Comparison of ENCODE assay signal across 21 cellular contexts in the genomic region with DNA sequence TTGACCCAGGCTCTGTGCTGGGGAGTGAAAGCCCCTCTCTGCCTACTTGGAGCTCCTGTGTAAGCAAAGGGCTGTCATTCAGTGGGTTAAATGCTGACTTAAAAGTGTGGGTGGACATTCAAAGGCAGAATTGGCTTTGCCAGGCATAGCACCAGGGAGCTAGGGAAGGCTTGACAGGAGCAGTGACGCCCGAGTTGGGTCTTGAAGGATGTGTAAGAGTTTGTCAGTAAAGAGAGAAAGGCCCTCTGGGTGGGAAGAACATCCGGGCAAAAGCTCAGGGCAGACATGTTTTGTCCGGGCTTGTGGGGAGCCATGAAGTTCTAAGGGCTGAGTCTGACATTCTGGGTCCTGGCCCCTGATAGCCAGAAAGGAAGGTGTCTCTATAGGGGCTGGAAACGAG.
"Had no signal": no experiment of that assay in that cellular context is flagged by ENCODE, and none has a peak within 500 bp of the region (broad histone marks: within the 10 kb centered on the region; RNA-seq: fewer than 3 reads in every experiment).

No MANE protein-coding gene starts in this region.

- H3K4me3 Mint-ChIP-seq: activated CD4-positive, alpha-beta T cell treated with anti-CD3 and anti-CD28 coated beads, Interleukin-2, amount 10 ng/mL, durations not matched to agents 24 days and 14 days; activated naive CD4-positive, alpha-beta T cell treated with anti-CD3 and anti-CD28 coated beads, Interleukin-2, amount 10 ng/mL, durations not matched to agents 7 days and 5 days; activated naive CD8-positive, alpha-beta T cell treated with anti-CD3 and anti-CD28 coated beads, Interleukin-2, amount 50 U/mL, for 24 hours; activated T-cell treated with anti-CD3 and anti-CD28 coated beads, Interleukin-2, amount 50 U/mL, for 4 hours; natural killer cell treated with Interleukin-12 subunit alpha and Interleukin-12 subunit beta and Interleukin-15 and Interleukin-18, amount 100 ng/mL, for 72 hours had no signal

- H3K27ac ChIP-seq: breast epithelium, coronary artery, gastrocnemius medialis, lower lobe of right lung, prostate gland, right atrium auricular region, tibial nerve, vagina had no signal

- H3K4me1 ChIP-seq: breast epithelium, gastrocnemius medialis, prostate gland, right atrium auricular region, tibial nerve, vagina had no signal

- H3K27me3 ChIP-seq: breast epithelium, gastrocnemius medialis, right atrium auricular region, tibial nerve, vagina had no signal

- H3K36me3 ChIP-seq: breast epithelium, prostate gland, right atrium auricular region had no signal

- H3K27ac Mint-ChIP-seq: activated CD4-positive, alpha-beta T cell treated with anti-CD3 and anti-CD28 coated beads, Interleukin-2, amount 10 ng/mL, durations not matched to agents 24 days and 14 days; activated naive CD4-positive, alpha-beta T cell treated with anti-CD3 and anti-CD28 coated beads, Interleukin-2, amount 10 ng/mL, durations not matched to agents 7 days and 5 days; activated naive CD8-positive, alpha-beta T cell treated with anti-CD3 and anti-CD28 coated beads, Interleukin-2, amount 50 U/mL, for 24 hours; natural killer cell treated with Interleukin-12 subunit alpha and Interleukin-12 subunit beta and Interleukin-15 and Interleukin-18, amount 100 ng/mL, for 72 hours had no signal

- H3K27me3 Mint-ChIP-seq: activated CD4-positive, alpha-beta T cell treated with anti-CD3 and anti-CD28 coated beads, Interleukin-2, amount 10 ng/mL, durations not matched to agents 24 days and 14 days; activated naive CD4-positive, alpha-beta T cell treated with anti-CD3 and anti-CD28 coated beads, Interleukin-2, amount 10 ng/mL, durations not matched to agents 7 days and 5 days; activated naive CD8-positive, alpha-beta T cell treated with anti-CD3 and anti-CD28 coated beads, Interleukin-2, amount 50 U/mL, for 24 hours; natural killer cell treated with Interleukin-12 subunit alpha and Interleukin-12 subunit beta and Interleukin-15 and Interleukin-18, amount 100 ng/mL, for 72 hours had no signal

- H3K36me3 Mint-ChIP-seq: natural killer cell treated with Interleukin-12 subunit alpha and Interleukin-12 subunit beta and Interleukin-15 and Interleukin-18, amount 100 ng/mL, for 72 hours had no signal

- H3K4me3 ChIP-seq: breast epithelium, coronary artery, gastrocnemius medialis, lower lobe of right lung, prostate gland, right atrium auricular region, tibial nerve, vagina had no signal

- H3K9me3 Mint-ChIP-seq: activated CD4-positive, alpha-beta T cell treated with anti-CD3 and anti-CD28 coated beads, Interleukin-2, amount 10 ng/mL, durations not matched to agents 24 days and 14 days; activated naive CD4-positive, alpha-beta T cell treated with anti-CD3 and anti-CD28 coated beads, Interleukin-2, amount 10 ng/mL, durations not matched to agents 7 days and 5 days; activated naive CD8-positive, alpha-beta T cell treated with anti-CD3 and anti-CD28 coated beads, Interleukin-2, amount 50 U/mL, for 24 hours; activated T-cell treated with anti-CD3 and anti-CD28 coated beads, Interleukin-2, amount 50 U/mL, for 4 hours; natural killer cell treated with Interleukin-12 subunit alpha and Interleukin-12 subunit beta and Interleukin-15 and Interleukin-18, amount 100 ng/mL, for 72 hours had no signal

- H3K9me3 ChIP-seq: breast epithelium, gastrocnemius medialis, lower lobe of right lung, prostate gland, right atrium auricular region, tibial nerve, vagina had no signal

- DNase-seq: activated CD4-positive, alpha-beta T cell treated with anti-CD3 and anti-CD28 coated beads, Interleukin-2, amount 10 ng/mL, durations not matched to agents 24 days and 14 days; activated CD8-positive, alpha-beta memory T cell treated with anti-CD3 and anti-CD28 coated beads, Interleukin-2, amount 50 U/mL, for 4 hours; activated effector memory CD4-positive, alpha-beta T cell treated with Interleukin-2 at 50 U/mL for 16 hours; activated naive CD4-positive, alpha-beta T cell treated with anti-CD3 and anti-CD28 coated beads, Interleukin-2, amount 10 ng/mL, durations not matched to agents 7 days and 5 days; activated naive CD8-positive, alpha-beta T cell treated with anti-CD3 and anti-CD28 coated beads, Interleukin-2, amount 50 U/mL, for 24 hours; activated T-cell treated with anti-CD3 and anti-CD28 coated beads, Interleukin-2, amount 50 U/mL, for 4 hours; aorta; gastrocnemius medialis; lower lobe of right lung; stimulated activated CD4-positive, alpha-beta T cell treated with anti-CD3 and anti-CD28 coated beads, Interleukin-12 subunit alpha, Interleukin-12 subunit beta, amount 100 ng/mL, for 4 hours; stimulated activated CD4-positive, alpha-beta T cell treated with anti-CD3 and anti-CD28 coated beads, Interleukin-1b, Interleukin-23, amount 100 ng/mL, for 48 hours; stimulated activated CD8-positive, alpha-beta memory T cell treated with anti-CD3 and anti-CD28 coated beads, Interleukin-4, amount 100 ng/mL, for 48 hours; stimulated activated naive CD8-positive, alpha-beta T cell treated with anti-CD3 and anti-CD28 coated beads, Interleukin-15, Interleukin-2, amounts not matched to agents 100 U/mL and 50 U/mL, for 24 hours; substantia nigra had no signal
